Comparison of ENCODE assay signal across 21 cellular contexts in genomic region chr19:23403024-23403423, GRCh38. TPM values are rescaled to one million over a fixed set of nuclear protein-coding genes. Genes with fewer than 3 reads are reported as not detected.
DNase-seq lines count a peak whose midpoint lies in the region; ATAC-seq, FAIRE-seq and TF ChIP-seq lines count a peak whose summit lies in the region.
"Had no signal": no experiment of that assay in that cellular context is flagged by ENCODE, and none has a peak within 500 bp of the region (broad histone marks: within the 10 kb centered on the region; RNA-seq: fewer than 3 reads in every experiment).

No MANE protein-coding gene starts in this region.

- TF ChIP-seq POLR2A in Peyer's patch (IDR thresholded peaks at IDR 0.05): no peak

- no peaks in the 10 kb centered on the region for H3K9me2 ChIP-seq in SK-N-SH

- no peak overlapping the region for H2AFZ ChIP-seq in SK-N-SH (ENCODE audit: low read depth)

- TF ChIP-seq EP300 in SK-N-SH (IDR thresholded peaks at IDR 0.05; ENCODE audit: borderline replicate concordance in 1 of 2, low read depth in 1 of 2, low read length in 1 of 2): no peak

- TF ChIP-seq CTCF in Peyer's patch (IDR thresholded peaks at IDR 0.05) (no peak), mucosa of descending colon (IDR thresholded peaks at IDR 0.05) (no peak), GM13976 (IDR thresholded peaks at IDR 0.05; ENCODE audit: borderline replicate concordance, control extremely low read depth, extremely low read depth, insufficient read depth, missing control alignments) (no peak), foreskin fibroblast (IDR thresholded peaks at IDR 0.05; ENCODE audit: low read depth, low read length) (no peak), SK-N-SH (IDR thresholded peaks at IDR 0.05) (no peak)

- FAIRE-seq in small intestine (lab: Jason Lieb, UNC): no peak
- FAIRE-seq: GM12878, H1 had no signal

- CTCF ChIA-PET in SK-N-SH (lab: Yijun Ruan, JAX): interaction anchor here (1.0 kb wide), 1 partner anchor 13 kb away, joined by 3 read pairs; no protein-coding TSS in a partner anchor

- H3K4me1 ChIP-seq in Peyer's patch (peaks cover 0 to 14% (median 3%) of the 10 kb centered on the region in 4 donors), duodenal mucosa (ENCODE audit: control insufficient read depth in 1 of 2, insufficient read depth in 2 of 2, low read length in 2 of 2) (peaks cover 45 to 47% of the 10 kb centered on the region in 2 donors), mucosa of descending colon (ENCODE audit: low read depth) (peaks cover 27% of the 10 kb centered on the region), small intestine (ENCODE audit: control insufficient read depth in 2 of 2, insufficient read depth in 1 of 2, low read depth in 1 of 2, low read length in 1 of 2) (peaks cover 0 to 25% of the 10 kb centered on the region in 2 donors), SK-N-SH (ENCODE audit: control insufficient read depth in 1 of 2, insufficient read depth in 2 of 2, low read depth in 1 of 2, low read length in 1 of 2) (no peaks in the 10 kb centered on the region)

- H3K27me3 ChIP-seq in Peyer's patch (no peaks in the 10 kb centered on the region), duodenal mucosa (ENCODE audit: control insufficient read depth in 1 of 2, insufficient read depth in 2 of 2, low read length in 2 of 2) (no peaks in the 10 kb centered on the region), small intestine (ENCODE audit: control insufficient read depth in 2 of 2, insufficient read depth in 2 of 2, low read length in 2 of 2) (no peaks in the 10 kb centered on the region), SK-N-SH (ENCODE audit: insufficient read depth) (no peaks in the 10 kb centered on the region)

- ATAC-seq in mucosa of descending colon (peak; percentile 67), GM18867 (IDR thresholded peaks at IDR 0.05; ENCODE audit: unreplicated experiment) (no peak)
- ATAC-seq: CD8-positive, alpha-beta T cell; GM12878; HCT116 had no signal

- intact Hi-C loops in mucosa of descending colon (cut with DNase I, micrococcal nuclease): no loop called here

- in situ Hi-C loops in GM13976 (cut with MboI; ENCODE audit: low sequenced_read_pairs, unreplicated experiment): no loop called here

- POLR2A ChIA-PET in SK-N-SH (lab: Yijun Ruan, JAX): interaction anchor here (0.6 kb wide), 1 partner anchor 7 kb away, joined by 3 read pairs; the partner anchor contains the start of gene ZNF91

- peak overlapping the region; percentile 13 to 16 for H3K9ac ChIP-seq in duodenal mucosa (ENCODE audit: low read depth in 1 of 2, low read length in 2 of 2)
- H3K9ac ChIP-seq in SK-N-SH: no peak overlapping the region

- peak overlapping the region in 1 of 4 donors; percentile 11 for H3K4me3 ChIP-seq in Peyer's patch
- H3K4me3 ChIP-seq in duodenal mucosa (ENCODE audit: low read depth in 1 of 2, low read length in 2 of 2): peak overlapping the region in 1 of 2 donors; percentile 16
- no peak overlapping the region for H3K4me3 ChIP-seq in mucosa of descending colon
- H3K4me3 ChIP-seq in small intestine (ENCODE audit: low read depth in 1 of 2, low read length in 2 of 2): no peak overlapping the region
- H3K4me3 ChIP-seq in foreskin fibroblast (ENCODE audit: low read depth in 1 of 2, low read length in 2 of 2): no peak overlapping the region
- H3K4me3 ChIP-seq in SK-N-SH (ENCODE audit: low read depth in 2 of 2, low read length in 1 of 2): no peak overlapping the region
- H3K4me3 ChIP-seq: GM12878 had no signal

- TF ChIP-seq RAD21 in SK-N-SH (IDR thresholded peaks at IDR 0.05; ENCODE audit: low read length): no peak

- H4K20me1 ChIP-seq in SK-N-SH (ENCODE audit: insufficient read depth): no peaks in the 10 kb centered on the region

- no peaks in the 10 kb centered on the region for H3K36me3 ChIP-seq in Peyer's patch
- peaks cover 0 to 8% of the 10 kb centered on the region in 2 donors for H3K36me3 ChIP-seq in duodenal mucosa (ENCODE audit: control insufficient read depth in 1 of 2, insufficient read depth in 2 of 2, low read length in 2 of 2)
- H3K36me3 ChIP-seq in mucosa of descending colon (ENCODE audit: low read depth): no peaks in the 10 kb centered on the region
- no peaks in the 10 kb centered on the region for H3K36me3 ChIP-seq in small intestine (ENCODE audit: control insufficient read depth in 2 of 2, insufficient read depth in 2 of 2, low read length in 2 of 2)
- peaks cover 0 to 4% of the 10 kb centered on the region in 2 experiments for H3K36me3 ChIP-seq in SK-N-SH (replicated peaks in 1 of 2; ENCODE audit: control insufficient read depth in 1 of 2, insufficient read depth in 2 of 2, low read length in 1 of 2)

- H3K9me3 ChIP-seq in Peyer's patch (no peaks in the 10 kb centered on the region), duodenal mucosa (ENCODE audit: control insufficient read depth in 1 of 2, low read length in 2 of 2) (no peaks in the 10 kb centered on the region), mucosa of descending colon (no peaks in the 10 kb centered on the region), small intestine (ENCODE audit: control insufficient read depth, low read depth) (no peaks in the 10 kb centered on the region), SK-N-SH (no peaks in the 10 kb centered on the region)

- H3K27ac ChIP-seq in Peyer's patch (peak overlapping the region in 3 of 4 donors; percentile 55 to 91 (median 75)), duodenal mucosa (ENCODE audit: low read depth, low read length) (peak overlapping the region; percentile 74), small intestine (ENCODE audit: low read depth in 1 of 2, low read length in 1 of 2) (peak overlapping the region; percentile 80 to 83), SK-N-SH (ENCODE audit: low read depth in 2 of 2, low read length in 1 of 2) (no peak overlapping the region)
- H3K27ac ChIP-seq: RWPE1 had no signal

- H3K4me2 ChIP-seq in SK-N-SH: no peak overlapping the region

- no peaks in the 10 kb centered on the region for H3K79me2 ChIP-seq in SK-N-SH (ENCODE audit: insufficient read depth)

- H3F3A ChIP-seq in SK-N-SH (replicated peaks; ENCODE audit: insufficient read depth): no peaks in the 10 kb centered on the region

- WGBS in small intestine, 3 donors: 17 to 58% (median 41%) methylated on average over 3 of the region's 3 CpGs
- WGBS in SK-N-SH (ENCODE audit: low lambda C conversion rate): 63% methylated on average over 3 of the region's 3 CpGs

- DNase-seq in Peyer's patch (no peak), mucosa of descending colon (no peak), small intestine (peak; percentile 81), GM13976 (ENCODE audit: low spot score) (no peak), foreskin fibroblast (no peak), SK-N-SH (no peak)
- DNase-seq: C1 segment of cervical spinal cord; CD8-positive, alpha-beta T cell; GDM1; NCI-H1048; NCI-H1694 treated with DMSO at 0.1 percent for 48 hours; NCI-H2081 treated with DMSO at 0.1 percent for 48 hours; NCI-H2171; NCI-H226; NCI-H510A had no signal

TF ChIP-seq in SK-N-SH, 30 proteins besides CTCF, POLR2A, EP300 and RAD21 (continues in another document):
- TF ChIP-seq FOSL2 (IDR thresholded peaks at IDR 0.05; ENCODE audit: borderline replicate concordance, low read depth): no peak
- TF ChIP-seq, protein P1, sequence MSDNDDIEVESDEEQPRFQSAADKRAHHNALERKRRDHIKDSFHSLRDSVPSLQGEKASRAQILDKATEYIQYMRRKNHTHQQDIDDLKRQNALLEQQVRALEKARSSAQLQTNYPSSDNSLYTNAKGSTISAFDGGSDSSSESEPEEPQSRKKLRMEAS (IDR thresholded peaks at IDR 0.05; ENCODE audit: low read depth): no peak
- no peak for TF ChIP-seq TCF12 (IDR thresholded peaks at IDR 0.05)
- TF ChIP-seq MXI1 (IDR thresholded peaks at IDR 0.05; ENCODE audit: low read depth, low read length): no peak
- TF ChIP-seq, protein P2, sequence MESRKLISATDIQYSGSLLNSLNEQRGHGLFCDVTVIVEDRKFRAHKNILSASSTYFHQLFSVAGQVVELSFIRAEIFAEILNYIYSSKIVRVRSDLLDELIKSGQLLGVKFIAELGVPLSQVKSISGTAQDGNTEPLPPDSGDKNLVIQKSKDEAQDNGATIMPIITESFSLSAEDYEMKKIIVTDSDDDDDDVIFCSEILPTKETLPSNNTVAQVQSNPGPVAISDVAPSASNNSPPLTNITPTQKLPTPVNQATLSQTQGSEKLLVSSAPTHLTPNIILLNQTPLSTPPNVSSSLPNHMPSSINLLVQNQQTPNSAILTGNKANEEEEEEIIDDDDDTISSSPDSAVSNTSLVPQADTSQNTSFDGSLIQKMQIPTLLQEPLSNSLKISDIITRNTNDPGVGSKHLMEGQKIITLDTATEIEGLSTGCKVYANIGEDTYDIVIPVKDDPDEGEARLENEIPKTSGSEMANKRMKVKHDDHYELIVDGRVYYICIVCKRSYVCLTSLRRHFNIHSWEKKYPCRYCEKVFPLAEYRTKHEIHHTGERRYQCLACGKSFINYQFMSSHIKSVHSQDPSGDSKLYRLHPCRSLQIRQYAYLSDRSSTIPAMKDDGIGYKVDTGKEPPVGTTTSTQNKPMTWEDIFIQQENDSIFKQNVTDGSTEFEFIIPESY (IDR thresholded peaks at IDR 0.05; ENCODE audit: borderline replicate concordance, low read depth): no peak
- TF ChIP-seq GATA2 (CRISPR knock-in tag; IDR thresholded peaks at IDR 0.05): no peak
- no peak for TF ChIP-seq RCOR1 (IDR thresholded peaks at IDR 0.05; ENCODE audit: low read length)
- no peak for TF ChIP-seq USF1 (IDR thresholded peaks at IDR 0.05; ENCODE audit: borderline replicate concordance, low read depth)
- TF ChIP-seq YY1 (IDR thresholded peaks at IDR 0.05; ENCODE audit: low read depth): no peak
- no peak for TF ChIP-seq POLR2AphosphoS5 (IDR thresholded peaks at IDR 0.05; ENCODE audit: low read depth, low read length)
- no peak for TF ChIP-seq JUND (IDR thresholded peaks at IDR 0.05)
- no peak for TF ChIP-seq GABPA (IDR thresholded peaks at IDR 0.05; ENCODE audit: low read depth)

RNA-seq across cellular contexts. Expression of gene ZNF91, which starts 7.8 kb away (rescaled TPM):
- total RNA-seq in Peyer's patch (100 to 1,000 TPM; 171 to 214 (median 193) TPM), mucosa of descending colon (100 to 1,000 TPM in 1 of 3 donors, 10 to 100 TPM in 2; 77.3 to 140 (median 81.8) TPM)
- polyA plus RNA-seq in small intestine (10 to 100 TPM; 12.4 to 18.3 (median 13.9) TPM), SK-N-SH (2012; rRNA removed) (11.8 and 13.1 TPM in 2 replicates)
- 10.4 and 11.8 TPM in 2 replicates for polyA plus RNA-seq in SK-N-SH (2012; cell fraction: cytosol; rRNA removed)
- 42.9 and 45.5 TPM in 2 replicates for polyA plus RNA-seq in SK-N-SH (2012; cell fraction: nucleus; rRNA removed)

Comparison
In these comparisons a context has a peak if more than half of its experiments do, and no peak if none do; other contexts are left out.
1. H3K27ac ChIP-seq: peak in Peyer's patch (3 of 4), duodenal mucosa (single experiment) and small intestine (2 of 2); none in SK-N-SH (0 of 2).